In the genomic region with DNA sequence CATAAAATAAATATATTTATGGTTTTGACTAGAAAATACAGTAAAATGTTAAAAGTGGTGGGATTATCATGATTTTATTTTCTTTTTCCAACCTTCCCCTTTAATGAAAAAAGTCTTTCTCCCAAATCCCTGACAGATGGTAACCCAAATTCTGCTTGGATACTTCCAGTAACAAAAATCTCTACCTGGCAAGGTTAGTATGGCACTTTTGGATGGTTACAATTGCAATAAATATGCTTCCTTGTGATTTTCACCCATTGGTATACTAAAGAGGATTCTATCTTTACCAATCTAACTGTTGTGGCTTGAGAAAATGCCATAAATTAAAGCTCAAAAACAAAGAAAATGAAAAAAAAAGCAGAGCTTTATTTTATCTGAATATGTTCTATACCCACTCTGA, we compare ENCODE assay signal across 8 cellular contexts.
"Had no signal": no experiment of that assay in that cellular context is flagged by ENCODE, and none has a peak within 500 bp of the region (broad histone marks: within the 10 kb centered on the region; RNA-seq: fewer than 3 reads in every experiment).

No MANE protein-coding gene starts in this region.

- H3K27ac Mint-ChIP-seq: GM23338, H9, HFFc6 had no signal

- H3K9me3 Mint-ChIP-seq: GM23338, H9 had no signal

- DNase-seq: GM23248, GOT3, H7, H9, HCEC 1CT, HFFc6 had no signal

- H3K4me1 Mint-ChIP-seq: GM23338, H9 had no signal

- H3K4me3 Mint-ChIP-seq: GM23338, H9, HFFc6 had no signal

- ATAC-seq: GM23338, HCT116 had no signal
